ENCODE assay signal across 8 cellular contexts in the genomic region with DNA sequence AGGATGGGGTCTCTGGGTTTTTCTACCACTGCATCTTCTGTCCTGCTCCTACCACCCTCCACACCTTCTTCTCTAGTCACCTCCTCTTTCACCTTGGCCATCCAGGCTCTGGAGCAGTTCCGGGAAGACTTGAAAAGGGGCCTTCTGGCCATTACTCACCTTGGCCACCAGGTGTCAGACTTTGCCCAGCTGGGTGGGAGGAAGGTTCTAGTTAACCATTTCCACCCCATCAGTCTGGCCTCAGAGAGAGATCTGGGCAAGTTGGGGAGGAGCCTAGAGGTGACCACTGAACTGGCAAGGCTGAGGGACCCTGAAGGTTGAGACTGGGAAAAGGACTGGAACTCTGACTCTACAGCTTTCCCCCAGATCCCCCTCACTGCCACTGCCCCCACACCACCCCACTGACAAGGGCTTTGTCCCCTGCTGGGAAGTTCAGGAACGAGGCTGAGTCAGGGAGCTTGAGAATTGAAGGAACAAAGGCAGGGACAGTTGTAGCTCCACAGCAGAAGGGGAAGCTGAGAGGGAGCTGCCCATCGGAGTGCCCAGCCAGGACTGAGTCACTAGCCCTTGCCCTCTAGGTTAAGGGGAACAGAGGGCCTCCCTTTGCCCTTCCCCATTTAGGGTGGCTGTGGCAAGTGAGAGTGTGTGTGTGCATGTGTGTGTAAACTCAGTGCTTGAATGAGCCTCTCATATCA. TPM values are rescaled to one million over a fixed set of nuclear protein-coding genes. Genes with fewer than 3 reads are reported as not detected.
A peak's percentile ranks its signal among the peaks of the same experiment; 100 is the strongest.
DNase-seq lines count a peak whose midpoint lies in the region; ATAC-seq and TF ChIP-seq lines count a peak whose summit lies in the region.

No MANE protein-coding gene starts in this region.

- H3K4me3 Mint-ChIP-seq in activated naive CD4-positive, alpha-beta T cell treated with anti-CD3 and anti-CD28 coated beads, Interleukin-2, amount 50 U/mL, for 24 hours, result peak overlapping the region; percentile 11
- H3K4me3 Mint-ChIP-seq in glutamatergic neuron (ENCODE audit: unreplicated experiment), result no peak overlapping the region

- no peaks in the 10 kb centered on the region for H3K9me3 Mint-ChIP-seq in activated naive CD4-positive, alpha-beta T cell treated with anti-CD3 and anti-CD28 coated beads, Interleukin-2, amount 50 U/mL, for 24 hours
- H3K9me3 Mint-ChIP-seq in glutamatergic neuron (ENCODE audit: unreplicated experiment), result peaks cover 9% of the 10 kb centered on the region

- peak; percentile 88 to 91 for DNase-seq in SJSA1 (ENCODE audit: low read depth in 1 of 2, low spot score in 2 of 2)
- DNase-seq in glutamatergic neuron, result peak; percentile 80
- DNase-seq in pons (ENCODE audit: low spot score), result peak; percentile 65

- H3K27ac ChIP-seq in DOHH2 (ENCODE audit: low read depth, low read length), result peak overlapping the region; percentile 99
- H3K27ac ChIP-seq in SJSA1, result no peak overlapping the region

- H3K79me2 ChIP-seq in DOHH2 (ENCODE audit: control insufficient read depth, low read length), result peaks cover 35% of the 10 kb centered on the region

- H3K9me2 ChIP-seq in DOHH2 (replicated peaks; ENCODE audit: control insufficient read depth, low read length), result no peaks in the 10 kb centered on the region

- H3K36me3 ChIP-seq in DOHH2 (ENCODE audit: control insufficient read depth, low read length) (peaks cover 21% of the 10 kb centered on the region), SJSA1 (no peaks in the 10 kb centered on the region)

- H3K27ac Mint-ChIP-seq in activated naive CD4-positive, alpha-beta T cell treated with anti-CD3 and anti-CD28 coated beads, Interleukin-2, amount 50 U/mL, for 24 hours, result peak overlapping the region; percentile 53
- no peak overlapping the region for H3K27ac Mint-ChIP-seq in glutamatergic neuron (ENCODE audit: unreplicated experiment)

- no peaks in the 10 kb centered on the region for H3K36me3 Mint-ChIP-seq in activated naive CD4-positive, alpha-beta T cell treated with anti-CD3 and anti-CD28 coated beads, Interleukin-2, amount 50 U/mL, for 24 hours
- H3K36me3 Mint-ChIP-seq in glutamatergic neuron (ENCODE audit: unreplicated experiment), result no peaks in the 10 kb centered on the region

- H3K4me2 ChIP-seq in DOHH2 (ENCODE audit: low read length), result peak overlapping the region; percentile 92

- no peak for ATAC-seq in HG02970 (IDR thresholded peaks at IDR 0.05; ENCODE audit: low FRiP score, unreplicated experiment)
- no peak for ATAC-seq in HG02571 (IDR thresholded peaks at IDR 0.05; ENCODE audit: unreplicated experiment)

- peaks cover 29% of the 10 kb centered on the region for H3K4me1 Mint-ChIP-seq in activated naive CD4-positive, alpha-beta T cell treated with anti-CD3 and anti-CD28 coated beads, Interleukin-2, amount 50 U/mL, for 24 hours
- H3K4me1 Mint-ChIP-seq in glutamatergic neuron (ENCODE audit: low read depth, unreplicated experiment), result peaks cover 11% of the 10 kb centered on the region

- no peaks in the 10 kb centered on the region for H3K27me3 Mint-ChIP-seq in activated naive CD4-positive, alpha-beta T cell treated with anti-CD3 and anti-CD28 coated beads, Interleukin-2, amount 50 U/mL, for 24 hours
- H3K27me3 Mint-ChIP-seq in glutamatergic neuron (ENCODE audit: unreplicated experiment), result peaks cover 20% of the 10 kb centered on the region

- H3K9me3 ChIP-seq in DOHH2 (ENCODE audit: control insufficient read depth, insufficient read depth, low read length) (no peaks in the 10 kb centered on the region), SJSA1 (replicated peaks) (no peaks in the 10 kb centered on the region)

- H4K20me1 ChIP-seq in DOHH2 (ENCODE audit: control insufficient read depth, insufficient read depth, low read depth, low read length), result no peaks in the 10 kb centered on the region

- TF ChIP-seq CTCF in DOHH2 (IDR thresholded peaks at IDR 0.05; ENCODE audit: low read depth, low read length, poor library complexity, severe bottlenecking), result peak; percentile 98
- peak; percentile 92 for TF ChIP-seq CTCF in LNCAP (IDR thresholded peaks at IDR 0.05)
- TF ChIP-seq CTCF in glutamatergic neuron (IDR thresholded peaks at IDR 0.05; ENCODE audit: partially characterized antibody, unreplicated experiment), result peak; percentile 91

- peaks cover 59% of the 10 kb centered on the region for H3K4me1 ChIP-seq in DOHH2 (ENCODE audit: control insufficient read depth, low read length)
- peaks cover 58% of the 10 kb centered on the region for H3K4me1 ChIP-seq in SJSA1 (replicated peaks)

- peaks cover 17% of the 10 kb centered on the region for H3F3A ChIP-seq in DOHH2 (ENCODE audit: control insufficient read depth, insufficient read depth)

- H3K4me3 ChIP-seq in DOHH2 (ENCODE audit: low read length), result peak overlapping the region; percentile 82
- H3K4me3 ChIP-seq in SJSA1, result no peak overlapping the region

- H3K27me3 ChIP-seq in DOHH2 (ENCODE audit: control insufficient read depth, low read length) (no peaks in the 10 kb centered on the region), SJSA1 (replicated peaks) (no peaks in the 10 kb centered on the region)

RNA-seq across cellular contexts. Expression of a gene that starts 3.7 kb away (rescaled TPM):
- 81.8 and 125 TPM in 2 replicates for total RNA-seq in SJSA1 (2014; rRNA removed; shearing (Covaris generic))
- 15.4 TPM for total RNA-seq in glutamatergic neuron (ENCODE audit: unreplicated experiment)

RNA-seq across cellular contexts. Expression of a gene that starts 16.4 kb away (rescaled TPM):
- 6.9 and 9.4 TPM in 2 replicates for total RNA-seq in SJSA1 (2014; rRNA removed; shearing (Covaris generic))
- total RNA-seq in glutamatergic neuron (ENCODE audit: unreplicated experiment), result not detected

RNA-seq across cellular contexts. Expression of a gene that starts 34.8 kb away (rescaled TPM):
- total RNA-seq in SJSA1 (2014; rRNA removed; shearing (Covaris generic)), result 13.8 and 25.1 TPM in 2 replicates
- 12.1 TPM for total RNA-seq in glutamatergic neuron (ENCODE audit: unreplicated experiment)

RNA-seq across cellular contexts. Expression of a gene that starts 44.6 kb away (rescaled TPM):
- total RNA-seq in SJSA1 (2014; rRNA removed; shearing (Covaris generic)), result 668 and 731 TPM in 2 replicates
- 163 TPM for total RNA-seq in glutamatergic neuron (ENCODE audit: unreplicated experiment)

RNA-seq across cellular contexts. Expression of a gene that starts 46.9 kb away (rescaled TPM):
- not detected in 2 replicates for total RNA-seq in SJSA1 (2014; rRNA removed; shearing (Covaris generic))
- total RNA-seq in glutamatergic neuron (ENCODE audit: unreplicated experiment), result not detected
